34 cellular contexts compared by ENCODE assay signal in the genomic region with DNA sequence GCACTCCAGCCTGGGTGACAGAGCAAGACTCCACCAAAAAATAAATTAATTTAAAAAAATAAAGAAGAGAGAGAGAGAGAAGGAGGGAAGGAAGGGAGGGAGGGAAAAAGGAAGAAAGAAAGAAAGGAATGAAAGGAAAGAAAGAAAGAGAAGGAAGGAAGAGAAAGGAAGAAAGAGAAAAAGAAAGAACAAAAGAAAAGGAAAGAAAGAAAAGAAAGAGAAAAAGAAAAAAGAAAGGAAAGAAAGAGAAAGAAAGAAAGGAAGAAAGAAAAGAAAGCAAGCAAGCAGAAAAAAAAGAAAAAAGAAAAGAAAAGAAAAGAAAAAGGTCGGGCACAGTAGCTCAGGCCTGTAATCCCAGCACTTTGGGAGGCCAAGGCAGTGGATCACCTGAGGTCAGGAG. TPM values are rescaled to one million over a fixed set of nuclear protein-coding genes. Genes with fewer than 3 reads are reported as not detected.
"Had no signal": no experiment of that assay in that cellular context is flagged by ENCODE, and none has a peak within 500 bp of the region (broad histone marks: within the 10 kb centered on the region; RNA-seq: fewer than 3 reads in every experiment).

No MANE protein-coding gene starts in this region.

- H3K27ac ChIP-seq: stomach, suprapubic skin, testis, thoracic aorta, thyroid gland, tibial artery, tibial nerve, transverse colon, upper lobe of left lung, upper lobe of right lung, uterus, vagina had no signal

- H3K4me3 ChIP-seq: stomach, suprapubic skin, testis, thoracic aorta, thyroid gland, tibial artery, tibial nerve, transverse colon, upper lobe of left lung, upper lobe of right lung, uterus, vagina had no signal

- H3K36me3 ChIP-seq: stomach, suprapubic skin, thoracic aorta, thyroid gland, tibial artery, tibial nerve, transverse colon, upper lobe of left lung, upper lobe of right lung, uterus, vagina had no signal

- FAIRE-seq: urothelium cell line had no signal

- ATAC-seq: stimulated activated effector memory CD8-positive, alpha-beta T cell treated with anti-CD3 and anti-CD28 coated beads, Interleukin-12 subunit alpha, Interleukin-12 subunit beta, amount 100 ng/mL, for 72 hours; stimulated activated memory B cell treated with anti-CD40 and anti-IgM and Interleukin-4, amounts not matched to agents 10 μg/mL and 1 μg/mL and 100 μg/mL, for 72 hours; stimulated activated naive B cell treated with anti-CD40 and anti-IgM and Interleukin-4, amounts not matched to agents 10 μg/mL and 1 μg/mL and 100 μg/mL, for 72 hours; stimulated activated naive CD8-positive, alpha-beta T cell treated with anti-CD3 and anti-CD28 coated beads, Interleukin-15, amount 100 ng/mL, for 72 hours; stimulated activated naive CD8-positive, alpha-beta T cell treated with anti-CD3 and anti-CD28 coated beads, Interleukin-15, Interleukin-2, amounts not matched to agents 100 U/mL and 50 U/mL, for 24 hours; upper lobe of right lung had no signal

- DNase-seq: stimulated activated CD4-positive, alpha-beta T cell treated with anti-CD3 and anti-CD28 coated beads, Interleukin-2, amount 100 ng/mL, for 48 hours; stimulated activated CD4-positive, alpha-beta T cell treated with anti-CD3 and anti-CD28 coated beads, Interleukin-4, amount 100 ng/mL, for 1 hour; stimulated activated CD4-positive, alpha-beta T cell treated with anti-CD3 and anti-CD28 coated beads, Interleukin-4, amount 100 ng/mL, for 24 hours; stimulated activated CD4-positive, alpha-beta T cell treated with anti-CD3 and anti-CD28 coated beads, Interleukin-4, amount 100 ng/mL, for 4 hours; stimulated activated CD8-positive, alpha-beta memory T cell treated with anti-CD3 and anti-CD28 coated beads, Interleukin-4, amount 100 ng/mL, for 48 hours; stimulated activated naive B cell treated with anti-CD40 and anti-IgM and Interleukin-4, amounts not matched to agents 10 μg/mL and 1 μg/mL and 100 μg/mL, for 72 hours; stimulated activated naive CD4-positive, alpha-beta T cell; stimulated activated naive CD4-positive, alpha-beta T cell treated with Interleukin-2 at 50 U/mL for 16 hours; stimulated activated naive CD8-positive, alpha-beta T cell treated with anti-CD3 and anti-CD28 coated beads, Interleukin-15, amount 100 ng/mL, for 72 hours; stimulated activated naive CD8-positive, alpha-beta T cell treated with anti-CD3 and anti-CD28 coated beads, Interleukin-15, Interleukin-2, amounts not matched to agents 100 U/mL and 50 U/mL, for 24 hours; stomach; substantia nigra; testis; thyroid gland; tibial artery; transverse colon; trophoblast cell; upper lobe of left lung; upper lobe of right lung; uterus had no signal

- H3K27me3 ChIP-seq: testis, vagina had no signal

- H3K4me3 Mint-ChIP-seq: stimulated activated effector memory CD8-positive, alpha-beta T cell treated with anti-CD3 and anti-CD28 coated beads, Interleukin-12 subunit alpha, Interleukin-12 subunit beta, amount 100 ng/mL, for 72 hours; stimulated activated memory B cell treated with anti-CD40 and anti-IgM and Interleukin-4, amounts not matched to agents 10 μg/mL and 1 μg/mL and 100 μg/mL, for 72 hours; stimulated activated naive B cell treated with anti-CD40 and anti-IgM and Interleukin-4, amounts not matched to agents 10 μg/mL and 1 μg/mL and 100 μg/mL, for 72 hours; stimulated activated naive CD8-positive, alpha-beta T cell treated with anti-CD3 and anti-CD28 coated beads, Interleukin-15, amount 100 ng/mL, for 72 hours; stimulated activated naive CD8-positive, alpha-beta T cell treated with anti-CD3 and anti-CD28 coated beads, Interleukin-15, Interleukin-2, amounts not matched to agents 100 ng/mL and 50 ng/mL, for 24 hours; type B pancreatic cell had no signal

- H3K9me3 ChIP-seq: stomach, suprapubic skin, testis, thoracic aorta, thyroid gland, tibial artery, tibial nerve, transverse colon, upper lobe of left lung, upper lobe of right lung, uterus, vagina had no signal

- H3K36me3 Mint-ChIP-seq: stimulated activated effector memory CD8-positive, alpha-beta T cell treated with anti-CD3 and anti-CD28 coated beads, Interleukin-12 subunit alpha, Interleukin-12 subunit beta, amount 100 ng/mL, for 72 hours; stimulated activated memory B cell treated with anti-CD40 and anti-IgM and Interleukin-4, amounts not matched to agents 10 μg/mL and 1 μg/mL and 100 μg/mL, for 72 hours; stimulated activated naive B cell treated with anti-CD40 and anti-IgM and Interleukin-4, amounts not matched to agents 10 μg/mL and 1 μg/mL and 100 μg/mL, for 72 hours; type B pancreatic cell had no signal

- H3K27ac Mint-ChIP-seq: stimulated activated effector memory CD8-positive, alpha-beta T cell treated with anti-CD3 and anti-CD28 coated beads, Interleukin-12 subunit alpha, Interleukin-12 subunit beta, amount 100 ng/mL, for 72 hours; stimulated activated memory B cell treated with anti-CD40 and anti-IgM and Interleukin-4, amounts not matched to agents 10 μg/mL and 1 μg/mL and 100 μg/mL, for 72 hours; stimulated activated naive B cell treated with anti-CD40 and anti-IgM and Interleukin-4, amounts not matched to agents 10 μg/mL and 1 μg/mL and 100 μg/mL, for 72 hours; stimulated activated naive CD8-positive, alpha-beta T cell treated with anti-CD3 and anti-CD28 coated beads, Interleukin-15, Interleukin-2, amounts not matched to agents 100 ng/mL and 50 ng/mL, for 24 hours; type B pancreatic cell had no signal

- H3K9me3 Mint-ChIP-seq: stimulated activated effector memory CD8-positive, alpha-beta T cell treated with anti-CD3 and anti-CD28 coated beads, Interleukin-12 subunit alpha, Interleukin-12 subunit beta, amount 100 ng/mL, for 72 hours; stimulated activated naive B cell treated with anti-CD40 and anti-IgM and Interleukin-4, amounts not matched to agents 10 μg/mL and 1 μg/mL and 100 μg/mL, for 72 hours; stimulated activated naive CD8-positive, alpha-beta T cell treated with anti-CD3 and anti-CD28 coated beads, Interleukin-15, amount 100 ng/mL, for 72 hours; stimulated activated naive CD8-positive, alpha-beta T cell treated with anti-CD3 and anti-CD28 coated beads, Interleukin-15, Interleukin-2, amounts not matched to agents 100 ng/mL and 50 ng/mL, for 24 hours; type B pancreatic cell had no signal

- H3K4me1 Mint-ChIP-seq: stimulated activated memory B cell treated with anti-CD40 and anti-IgM and Interleukin-4, amounts not matched to agents 10 μg/mL and 1 μg/mL and 100 μg/mL, for 72 hours had no signal

- H3K4me1 ChIP-seq: testis, thyroid gland, transverse colon, upper lobe of right lung, uterus, vagina had no signal

RNA-seq across cellular contexts. Expression of a gene that starts 14.9 kb away (rescaled TPM):
- total RNA-seq: stomach, subcutaneous adipose tissue, suprapubic skin, temporal lobe, thoracic aorta, tibial nerve, transverse colon, upper lobe of left lung, upper lobe of right lung, ureter, urinary bladder, uterus, vagina had no signal
- polyA plus RNA-seq: stomach, thymus, urinary bladder had no signal
